ENCODE assay signal across 1 cellular context in the genomic region with DNA sequence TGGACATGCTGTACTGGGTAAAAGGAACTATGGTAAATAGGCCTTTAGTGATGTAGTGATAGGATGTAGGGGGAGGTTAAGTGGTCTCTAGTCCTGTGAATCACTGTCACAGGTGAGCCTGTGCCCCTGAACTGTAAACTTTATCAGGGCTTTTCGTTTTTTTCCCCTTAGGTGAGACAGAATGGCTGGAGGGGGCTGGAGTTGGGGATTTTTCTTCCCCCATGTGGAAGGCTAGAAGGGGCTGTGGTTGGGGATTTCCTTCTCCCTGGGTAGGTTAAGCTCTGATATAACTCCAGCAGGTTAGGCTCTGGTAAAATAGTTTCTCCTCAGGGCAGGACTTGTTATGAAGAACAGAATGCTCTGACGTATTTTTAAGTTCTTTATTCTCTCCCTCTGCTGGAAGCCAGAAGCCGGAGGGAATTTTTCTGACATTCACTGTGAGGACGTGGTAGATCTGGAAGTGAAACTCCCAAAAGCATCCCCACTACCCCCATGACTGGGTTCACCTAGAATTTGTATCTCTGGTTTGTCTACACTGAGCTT.
TF ChIP-seq lines count a peak whose summit lies in the region.

No MANE protein-coding gene starts in this region.

TF ChIP-seq in SK-N-SH treated with all-trans-retinoic acid at 6 μM for 48 hours, 23 proteins besides CTCF, POLR2A, EP300 and RAD21 (continued from another document):
- TF ChIP-seq, protein P1, sequence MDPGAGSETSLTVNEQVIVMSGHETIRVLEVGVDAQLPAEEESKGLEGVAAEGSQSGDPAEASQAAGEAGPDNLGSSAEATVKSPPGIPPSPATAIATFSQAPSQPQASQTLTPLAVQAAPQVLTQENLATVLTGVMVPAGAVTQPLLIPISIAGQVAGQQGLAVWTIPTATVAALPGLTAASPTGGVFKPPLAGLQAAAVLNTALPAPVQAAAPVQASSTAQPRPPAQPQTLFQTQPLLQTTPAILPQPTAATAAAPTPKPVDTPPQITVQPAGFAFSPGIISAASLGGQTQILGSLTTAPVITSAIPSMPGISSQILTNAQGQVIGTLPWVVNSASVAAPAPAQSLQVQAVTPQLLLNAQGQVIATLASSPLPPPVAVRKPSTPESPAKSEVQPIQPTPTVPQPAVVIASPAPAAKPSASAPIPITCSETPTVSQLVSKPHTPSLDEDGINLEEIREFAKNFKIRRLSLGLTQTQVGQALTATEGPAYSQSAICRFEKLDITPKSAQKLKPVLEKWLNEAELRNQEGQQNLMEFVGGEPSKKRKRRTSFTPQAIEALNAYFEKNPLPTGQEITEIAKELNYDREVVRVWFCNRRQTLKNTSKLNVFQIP (CRISPR knock-in tag; IDR thresholded peaks at IDR 0.05; ENCODE audit: borderline replicate concordance, low read depth), result no peak
- TF ChIP-seq TOX (CRISPR knock-in tag; IDR thresholded peaks at IDR 0.05; ENCODE audit: borderline replicate concordance) (no peak), ZFP3 (CRISPR knock-in tag; IDR thresholded peaks at IDR 0.05) (no peak), ZC3H10 (CRISPR knock-in tag; IDR thresholded peaks at IDR 0.05) (no peak), OSR1 (CRISPR knock-in tag; IDR thresholded peaks at IDR 0.05) (no peak)
- TF ChIP-seq, protein P2, sequence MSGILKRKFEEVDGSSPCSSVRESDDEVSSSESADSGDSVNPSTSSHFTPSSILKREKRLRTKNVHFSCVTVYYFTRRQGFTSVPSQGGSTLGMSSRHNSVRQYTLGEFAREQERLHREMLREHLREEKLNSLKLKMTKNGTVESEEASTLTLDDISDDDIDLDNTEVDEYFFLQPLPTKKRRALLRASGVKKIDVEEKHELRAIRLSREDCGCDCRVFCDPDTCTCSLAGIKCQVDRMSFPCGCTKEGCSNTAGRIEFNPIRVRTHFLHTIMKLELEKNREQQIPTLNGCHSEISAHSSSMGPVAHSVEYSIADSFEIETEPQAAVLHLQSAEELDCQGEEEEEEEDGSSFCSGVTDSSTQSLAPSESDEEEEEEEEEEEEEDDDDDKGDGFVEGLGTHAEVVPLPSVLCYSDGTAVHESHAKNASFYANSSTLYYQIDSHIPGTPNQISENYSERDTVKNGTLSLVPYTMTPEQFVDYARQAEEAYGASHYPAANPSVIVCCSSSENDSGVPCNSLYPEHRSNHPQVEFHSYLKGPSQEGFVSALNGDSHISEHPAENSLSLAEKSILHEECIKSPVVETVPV (CRISPR knock-in tag; IDR thresholded peaks at IDR 0.05), result no peak
